Comparison of ENCODE assay signal across 36 cellular contexts in the genomic region with DNA sequence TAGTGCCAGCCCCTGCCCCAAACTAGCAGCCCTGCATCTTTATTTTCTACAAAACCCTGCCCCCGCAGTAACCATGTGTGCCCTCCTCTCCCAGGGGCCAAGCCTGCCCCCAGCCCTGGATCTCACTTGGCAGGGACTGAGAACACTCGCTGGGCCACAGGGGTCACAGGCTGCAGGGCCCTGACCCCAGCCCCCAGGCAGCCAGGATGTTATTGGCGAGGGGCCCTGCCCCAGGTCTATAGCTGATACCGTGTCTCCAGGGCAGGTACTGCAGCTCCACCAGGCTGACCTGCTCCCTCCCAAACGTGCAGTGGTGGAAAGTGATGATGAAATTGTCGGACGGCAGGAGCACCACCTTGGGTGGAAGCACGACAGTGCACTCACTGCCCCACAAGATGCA. TPM values are rescaled to one million over a fixed set of nuclear protein-coding genes. Genes with fewer than 3 reads are reported as not detected.
"Had no signal": no experiment of that assay in that cellular context is flagged by ENCODE, and none has a peak within 500 bp of the region (broad histone marks: within the 10 kb centered on the region; RNA-seq: fewer than 3 reads in every experiment).

No MANE protein-coding gene starts in this region.

- H3K36me3 ChIP-seq: adrenal gland, breast epithelium, cardiac muscle cell, colonic mucosa, gastrocnemius medialis had no signal

- H3K9me3 ChIP-seq: adrenal gland, breast epithelium, colonic mucosa, gastrocnemius medialis had no signal

- ATAC-seq: activated CD4-positive, alpha-beta T cell treated with anti-CD3 and anti-CD28 coated beads for 36 hours; activated CD8-positive, alpha-beta memory T cell treated with anti-CD3 and anti-CD28 coated beads, Interleukin-2, amount 10 ng/mL, durations not matched to agents 7 days and 5 days; activated CD8-positive, alpha-beta T cell treated with anti-CD3 and anti-CD28 coated beads, Interleukin-2, amount 10 ng/mL, durations not matched to agents 7 days and 5 days; activated naive CD8-positive, alpha-beta T cell treated with anti-CD3 and anti-CD28 coated beads, Interleukin-2, amount 50 U/mL, for 24 hours; foreskin keratinocyte; gastrocnemius medialis had no signal

- DNase-seq: activated CD4-positive, alpha-beta memory T cell treated with anti-CD3 and anti-CD28 coated beads for 36 hours; activated CD4-positive, alpha-beta T cell treated with anti-CD3 and anti-CD28 coated beads for 36 hours; activated CD4-positive, CD25-positive, alpha-beta regulatory T cell; activated CD4-positive, CD25-positive, alpha-beta regulatory T cell treated with anti-CD3 and anti-CD28 coated beads, Interleukin-2, amount 50 U/mL, for 72 hours; activated CD8-positive, alpha-beta memory T cell treated with anti-CD3 and anti-CD28 coated beads, Interleukin-2, amount 10 ng/mL, durations not matched to agents 7 days and 5 days; activated CD8-positive, alpha-beta memory T cell treated with anti-CD3 and anti-CD28 coated beads, Interleukin-2, amount 50 U/mL, for 4 hours; activated effector memory CD4-positive, alpha-beta T cell treated with anti-CD3 and anti-CD28 coated beads, Interleukin-2, amount 50 U/mL, for 16 hours; activated naive CD4-positive, alpha-beta T cell treated with anti-CD3 and anti-CD28 coated beads for 36 hours; activated naive CD8-positive, alpha-beta T cell treated with anti-CD3 and anti-CD28 coated beads for 36 hours; activated naive CD8-positive, alpha-beta T cell treated with anti-CD3 and anti-CD28 coated beads, Interleukin-2, amount 50 U/mL, for 24 hours; activated T-cell treated with anti-CD3 and anti-CD28 coated beads, Interleukin-2, amount 50 U/mL, for 1 hour; activated T-cell treated with anti-CD3 and anti-CD28 coated beads, Interleukin-2, amount 50 U/mL, for 48 hours; adrenal gland; amygdala; aorta; central memory CD4-positive, alpha-beta T cell; cerebellar nuclear complex; colonic mucosa; effector CD8-positive, alpha-beta T cell; foreskin keratinocyte; gastrocnemius medialis; T-helper 1 cell; T-helper 2 cell had no signal

- H3K27ac ChIP-seq: adrenal gland, breast epithelium, cardiac muscle cell, colonic mucosa, epithelial cell of prostate, foreskin keratinocyte, gastrocnemius medialis had no signal

- H3K27me3 ChIP-seq: adrenal gland, breast epithelium, cardiac muscle cell, colonic mucosa, gastrocnemius medialis had no signal

- FAIRE-seq: endometrium, endothelial cell of umbilical vein had no signal

- H3K4me3 ChIP-seq: adrenal gland, breast epithelium, cardiac muscle cell, colonic mucosa, gastrocnemius medialis had no signal

- H3K4me1 ChIP-seq: adrenal gland, breast epithelium, colonic mucosa, foreskin keratinocyte, gastrocnemius medialis had no signal

- H3K36me3 Mint-ChIP-seq: activated CD4-positive, alpha-beta memory T cell treated with anti-CD3 and anti-CD28 coated beads for 36 hours; activated CD8-positive, alpha-beta memory T cell treated with anti-CD3 and anti-CD28 coated beads, Interleukin-2, amount 10 ng/mL, durations not matched to agents 7 days and 5 days; activated naive CD4-positive, alpha-beta T cell treated with anti-CD3 and anti-CD28 coated beads, Interleukin-2, amount 50 U/mL, for 24 hours; activated naive CD8-positive, alpha-beta T cell treated with anti-CD3 and anti-CD28 coated beads for 36 hours; brain had no signal

- H3K9me3 Mint-ChIP-seq: activated CD4-positive, alpha-beta memory T cell treated with anti-CD3 and anti-CD28 coated beads for 36 hours; activated CD4-positive, alpha-beta T cell treated with anti-CD3 and anti-CD28 coated beads, Interleukin-2, amount 10 ng/mL, durations not matched to agents 24 days and 14 days; activated naive CD4-positive, alpha-beta T cell treated with anti-CD3 and anti-CD28 coated beads for 36 hours; activated naive CD4-positive, alpha-beta T cell treated with anti-CD3 and anti-CD28 coated beads, Interleukin-2, amount 50 U/mL, for 24 hours; activated naive CD8-positive, alpha-beta T cell treated with anti-CD3 and anti-CD28 coated beads for 36 hours; activated naive CD8-positive, alpha-beta T cell treated with anti-CD3 and anti-CD28 coated beads, Interleukin-2, amount 50 U/mL, for 24 hours; activated T-helper 1 cell treated with anti-CD3 and anti-CD28 coated beads, Interleukin-12 subunit alpha, Interleukin-12 subunit beta, Interleukin-2, Interleukin-4 antibody, amounts not matched to agents 30 ng/mL and 10 ng/mL and 1 ng/mL, durations not matched to agents 14 hours and 24 hours and 36 hours; activated T-helper 2 cell treated with anti-CD3 and anti-CD28 coated beads, Interferon-gamma antibody, Interleukin-2, Interleukin-4, amounts not matched to agents 10 μg/mL and 5 μg/mL and 100 μg/mL, durations not matched to agents 14 hours and 24 hours and 36 hours; brain had no signal

- H3K4me3 Mint-ChIP-seq: activated CD4-positive, alpha-beta memory T cell treated with anti-CD3 and anti-CD28 coated beads for 36 hours; activated CD4-positive, alpha-beta T cell treated with anti-CD3 and anti-CD28 coated beads for 36 hours; activated CD4-positive, alpha-beta T cell treated with anti-CD3 and anti-CD28 coated beads, Interleukin-2, amount 10 ng/mL, durations not matched to agents 24 days and 14 days; activated CD8-positive, alpha-beta memory T cell treated with anti-CD3 and anti-CD28 coated beads, Interleukin-2, amount 10 ng/mL, durations not matched to agents 7 days and 5 days; activated CD8-positive, alpha-beta T cell treated with anti-CD3 and anti-CD28 coated beads, Interleukin-2, amount 10 ng/mL, durations not matched to agents 7 days and 5 days; activated naive CD4-positive, alpha-beta T cell treated with anti-CD3 and anti-CD28 coated beads for 36 hours; activated naive CD4-positive, alpha-beta T cell treated with anti-CD3 and anti-CD28 coated beads, Interleukin-2, amount 50 U/mL, for 24 hours; activated naive CD8-positive, alpha-beta T cell treated with anti-CD3 and anti-CD28 coated beads for 36 hours; activated naive CD8-positive, alpha-beta T cell treated with anti-CD3 and anti-CD28 coated beads, Interleukin-2, amount 50 U/mL, for 24 hours; activated T-helper 1 cell treated with anti-CD3 and anti-CD28 coated beads, Interleukin-12 subunit alpha, Interleukin-12 subunit beta, Interleukin-2, Interleukin-4 antibody, amounts not matched to agents 30 ng/mL and 10 ng/mL and 1 ng/mL, durations not matched to agents 14 hours and 24 hours and 36 hours; brain had no signal

- H3K4me1 Mint-ChIP-seq: activated naive CD4-positive, alpha-beta T cell treated with anti-CD3 and anti-CD28 coated beads, Interleukin-2, amount 50 U/mL, for 24 hours; activated naive CD8-positive, alpha-beta T cell treated with anti-CD3 and anti-CD28 coated beads for 36 hours; activated naive CD8-positive, alpha-beta T cell treated with anti-CD3 and anti-CD28 coated beads, Interleukin-2, amount 50 U/mL, for 24 hours; brain had no signal

- H3K27ac Mint-ChIP-seq: activated CD4-positive, alpha-beta memory T cell treated with anti-CD3 and anti-CD28 coated beads for 36 hours; activated CD4-positive, alpha-beta T cell treated with anti-CD3 and anti-CD28 coated beads for 36 hours; activated CD4-positive, alpha-beta T cell treated with anti-CD3 and anti-CD28 coated beads, Interleukin-2, amount 10 ng/mL, durations not matched to agents 24 days and 14 days; activated CD8-positive, alpha-beta memory T cell treated with anti-CD3 and anti-CD28 coated beads, Interleukin-2, amount 10 ng/mL, durations not matched to agents 7 days and 5 days; activated CD8-positive, alpha-beta T cell treated with anti-CD3 and anti-CD28 coated beads, Interleukin-2, amount 10 ng/mL, durations not matched to agents 7 days and 5 days; activated naive CD4-positive, alpha-beta T cell treated with anti-CD3 and anti-CD28 coated beads for 36 hours; activated naive CD8-positive, alpha-beta T cell treated with anti-CD3 and anti-CD28 coated beads for 36 hours; activated naive CD8-positive, alpha-beta T cell treated with anti-CD3 and anti-CD28 coated beads, Interleukin-2, amount 50 U/mL, for 24 hours; activated T-helper 1 cell treated with anti-CD3 and anti-CD28 coated beads, Interleukin-12 subunit alpha, Interleukin-12 subunit beta, Interleukin-2, Interleukin-4 antibody, amounts not matched to agents 30 ng/mL and 10 ng/mL and 1 ng/mL, durations not matched to agents 14 hours and 24 hours and 36 hours; activated T-helper 2 cell treated with anti-CD3 and anti-CD28 coated beads, Interferon-gamma antibody, Interleukin-2, Interleukin-4, amounts not matched to agents 10 μg/mL and 5 μg/mL and 100 μg/mL, durations not matched to agents 14 hours and 24 hours and 36 hours; brain had no signal

RNA-seq across cellular contexts. Expression of gene TUBB8, which starts 35.9 kb away (rescaled TPM):
- total RNA-seq: activated CD4-positive, alpha-beta memory T cell treated with anti-CD3 and anti-CD28 coated beads for 36 hours; activated CD4-positive, alpha-beta T cell treated with anti-CD3 and anti-CD28 coated beads for 36 hours; activated CD4-positive, alpha-beta T cell treated with anti-CD3 and anti-CD28 coated beads, Interleukin-2, amount 10 ng/mL, durations not matched to agents 24 days and 14 days; activated CD8-positive, alpha-beta memory T cell treated with anti-CD3 and anti-CD28 coated beads for 36 hours; activated CD8-positive, alpha-beta memory T cell treated with anti-CD3 and anti-CD28 coated beads, Interleukin-2, amount 10 ng/mL, durations not matched to agents 7 days and 5 days; activated CD8-positive, alpha-beta T cell treated with anti-CD3 and anti-CD28 coated beads, Interleukin-2, amount 10 ng/mL, durations not matched to agents 7 days and 5 days; activated naive CD4-positive, alpha-beta T cell treated with anti-CD3 and anti-CD28 coated beads for 36 hours; activated naive CD8-positive, alpha-beta T cell treated with anti-CD3 and anti-CD28 coated beads for 36 hours; activated T-helper 1 cell treated with anti-CD3 and anti-CD28 coated beads, Interleukin-12 subunit alpha, Interleukin-12 subunit beta, Interleukin-2, Interleukin-4 antibody, amounts not matched to agents 30 ng/mL and 10 ng/mL and 1 ng/mL, durations not matched to agents 14 hours and 24 hours and 36 hours; activated T-helper 2 cell treated with anti-CD3 and anti-CD28 coated beads, Interferon-gamma antibody, Interleukin-2, Interleukin-4, amounts not matched to agents 10 μg/mL and 5 μg/mL and 100 μg/mL, durations not matched to agents 14 hours and 24 hours and 36 hours; aorta; colonic mucosa; dermis microvascular lymphatic vessel endothelial cell; endothelial cell of umbilical vein; gastrocnemius medialis had no signal
- polyA plus RNA-seq: aorta, cardiac muscle cell, foreskin keratinocyte had no signal
